ENCODE assay signal across 16 cellular contexts in the genomic region with DNA sequence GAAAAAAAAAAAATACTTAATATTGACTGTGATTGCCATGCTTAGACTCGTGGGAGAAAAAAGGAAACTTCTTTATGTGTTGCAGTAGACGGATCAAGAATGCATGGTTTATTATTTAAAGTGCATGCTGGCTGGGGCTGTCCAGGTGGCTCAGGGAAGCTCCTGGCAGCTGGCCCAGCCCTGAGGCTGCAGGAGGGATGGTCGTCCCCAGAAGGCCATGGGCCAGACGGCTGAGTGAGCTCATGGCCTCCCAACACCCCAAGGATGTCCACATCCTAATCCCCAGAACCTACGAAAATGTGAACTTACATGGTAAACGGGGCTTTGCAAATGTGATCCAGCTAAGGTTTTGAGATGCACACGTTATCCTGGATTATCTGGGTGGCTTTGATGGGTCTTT. TPM values are rescaled to one million over a fixed set of nuclear protein-coding genes. Genes with fewer than 3 reads are reported as not detected.
DNase-seq lines count a peak whose midpoint lies in the region; TF ChIP-seq lines count a peak whose summit lies in the region.
"Had no signal": no experiment of that assay in that cellular context is flagged by ENCODE, and none has a peak within 500 bp of the region (broad histone marks: within the 10 kb centered on the region; RNA-seq: fewer than 3 reads in every experiment).

No MANE protein-coding gene starts in this region.

- intact Hi-C loops in esophagus muscularis mucosa (cut with DNase I) = no loop called here
- intact Hi-C loops in stomach (cut with DNase I; ENCODE audit: low total_unique reads) = no loop called here

- peaks cover 3 to 55% (median 45%) of the 10 kb centered on the region in 4 donors for H3K4me1 ChIP-seq in esophagus muscularis mucosa
- H3K4me1 ChIP-seq in stomach = peaks cover 6 to 30% (median 19%) of the 10 kb centered on the region in 4 donors
- H3K4me1 ChIP-seq: A549 had no signal

- H3K4me3 ChIP-seq in esophagus muscularis mucosa = no peak overlapping the region
- no peak overlapping the region for H3K4me3 ChIP-seq in stomach
- H3K4me3 ChIP-seq: A549, BLaER1, PC-9 had no signal

- TF ChIP-seq CTCF in esophagus muscularis mucosa (IDR thresholded peaks at IDR 0.05) (no peak), stomach (IDR thresholded peaks at IDR 0.05) (no peak)

- TF ChIP-seq POLR2A in esophagus muscularis mucosa (IDR thresholded peaks at IDR 0.05; ENCODE audit: low read depth) = no peak
- no peak for TF ChIP-seq POLR2A in stomach (IDR thresholded peaks at IDR 0.05)

- TF ChIP-seq EP300 in esophagus muscularis mucosa (IDR thresholded peaks at IDR 0.05) (no peak), stomach (IDR thresholded peaks at IDR 0.05) (no peak)

- H3K9me3 ChIP-seq in esophagus muscularis mucosa (peaks cover 0 to 9% (median 0%) of the 10 kb centered on the region in 4 donors), stomach (no peaks in the 10 kb centered on the region)
- H3K9me3 ChIP-seq: A549, BLaER1 had no signal

- peak; percentile 18 for DNase-seq in NCI-H82 (lab: John Stamatoyannopoulos, UW)
- no peak for DNase-seq in NCI-H82 treated with DMSO at 0.1 percent for 48 hours (lab: John Stamatoyannopoulos, UW; ENCODE audit: unreplicated experiment)
- DNase-seq in NCI-H524 (lab: John Stamatoyannopoulos, UW) = peak; percentile 31 to 89
- no peak for DNase-seq in esophagus muscularis mucosa (ENCODE audit: extremely low spot score)
- DNase-seq in stomach = no peak
- no peak for DNase-seq in NCI-H2029 (lab: John Stamatoyannopoulos, UW)
- DNase-seq in activated CD8-positive, alpha-beta memory T cell treated with anti-CD3 and anti-CD28 coated beads, Interleukin-2, amount 50 U/mL, for 48 hours = no peak
- DNase-seq: Calu3; CD4-positive, alpha-beta memory T cell; KG1; NCI-H1436; NCI-H2171 treated with DMSO at 0.1 percent for 48 hours; NCI-H774; PC-9 had no signal

- H3K36me3 ChIP-seq in esophagus muscularis mucosa (no peaks in the 10 kb centered on the region), stomach (no peaks in the 10 kb centered on the region)
- H3K36me3 ChIP-seq: BLaER1 had no signal

- 44% methylated on average over 7 of the region's 7 CpGs for WGBS in esophagus muscularis mucosa
- 69 to 87% (median 80%) methylated on average over 7 of the region's 7 CpGs for WGBS in stomach, 5 donors

- H3K27me3 ChIP-seq in esophagus muscularis mucosa = no peaks in the 10 kb centered on the region
- no peaks in the 10 kb centered on the region for H3K27me3 ChIP-seq in stomach
- H3K27me3 ChIP-seq: BLaER1 had no signal

- H3K27ac ChIP-seq in esophagus muscularis mucosa (replicated peaks in 1 of 4) (peak overlapping the region; percentile 77 to 82 (median 80)), stomach (peak overlapping the region in 3 of 5 donors; percentile 33 to 75 (median 56))
- H3K27ac ChIP-seq: A549, BLaER1, PC-9 had no signal

RNA-seq across cellular contexts. Expression of gene ADAMTS17, which starts 29.9 kb away (rescaled TPM):
- total RNA-seq in esophagus muscularis mucosa (10 to 100 TPM in 1 of 4 donors, 1 to 10 TPM in 3; 5.3 to 12.0 (median 6.6) TPM), stomach (10 to 100 TPM in 2 of 5 donors, 1 to 10 TPM in 3; 6.2 to 14.3 (median 9.3) TPM)
- 1 to 10 TPM in 2 of 3 donors, under 1 TPM in 1; 0.31 to 1.5 (median 1.1) TPM for polyA plus RNA-seq in stomach

Comparison
In these comparisons a context has a peak if more than half of its experiments do, and no peak if none do; other contexts are left out.
1. DNase-seq: peak in NCI-H82 (single experiment) and NCI-H524 (2 of 2); none in NCI-H82 treated with DMSO at 0.1 percent for 48 hours (single experiment), esophagus muscularis mucosa (single experiment), stomach (single experiment), NCI-H2029 (single experiment) and activated CD8-positive, alpha-beta memory T cell treated with anti-CD3 and anti-CD28 coated beads, Interleukin-2, amount 50 U/mL, for 48 hours (single experiment).